Comparison of ENCODE assay signal across 11 cellular contexts in the genomic region with DNA sequence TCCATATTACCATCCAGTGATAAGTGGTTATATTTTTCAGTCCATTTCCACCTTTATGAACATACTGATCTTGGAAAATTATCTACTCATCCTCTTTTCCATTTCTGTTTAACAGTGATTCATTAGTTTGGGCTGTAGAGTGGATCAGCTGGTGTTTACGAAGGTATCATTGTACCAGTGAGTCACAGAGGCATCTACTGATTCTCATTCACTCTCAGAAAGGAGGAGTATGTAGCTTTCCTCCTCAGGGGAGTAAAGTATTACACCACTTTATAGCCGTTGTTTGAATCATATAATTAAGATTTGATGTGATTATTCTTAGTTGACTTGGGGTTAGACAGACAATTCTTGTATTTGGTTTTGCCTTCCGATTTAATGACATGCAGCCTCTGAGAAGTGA.
DNase-seq lines count a peak whose midpoint lies in the region; ATAC-seq and TF ChIP-seq lines count a peak whose summit lies in the region.
"Had no signal": no experiment of that assay in that cellular context is flagged by ENCODE, and none has a peak within 500 bp of the region (broad histone marks: within the 10 kb centered on the region; RNA-seq: fewer than 3 reads in every experiment).

No MANE protein-coding gene starts in this region.

- no peak overlapping the region for H3K4me3 Mint-ChIP-seq in stimulated activated memory B cell treated with anti-CD40 and anti-IgM and Interleukin-4, amounts not matched to agents 10 μg/mL and 1 μg/mL and 100 μg/mL, for 72 hours

- TF ChIP-seq CTCF in RWPE1 (conservative IDR thresholded peaks at IDR 0.05; ENCODE audit: low read depth) (no peak), fibroblast of the aortic adventitia (IDR thresholded peaks at IDR 0.05; ENCODE audit: insufficient read depth, low read length) (no peak), tibial artery (IDR thresholded peaks at IDR 0.05) (no peak)

- H3K27ac Mint-ChIP-seq in stimulated activated memory B cell treated with anti-CD40 and anti-IgM and Interleukin-4, amounts not matched to agents 10 μg/mL and 1 μg/mL and 100 μg/mL, for 72 hours, result peak overlapping the region; percentile 27

- CTCF ChIA-PET in RWPE1 (lab: Yijun Ruan, JAX), result interaction anchor here (1.4 kb wide), 1 partner anchor 14 kb away, joined by 4 read pairs; no protein-coding TSS in a partner anchor

- no peak overlapping the region for H3K27ac ChIP-seq in RWPE1
- no peak overlapping the region for H3K27ac ChIP-seq in tibial artery
- H3K27ac ChIP-seq: upper lobe of left lung had no signal

- intact Hi-C loops in tibial artery (cut with DNase I; ENCODE audit: low total_unique reads), result no loop called here

- peaks cover 0 to 6% (median 0%) of the 10 kb centered on the region in 3 donors for H3K36me3 ChIP-seq in tibial artery
- H3K36me3 ChIP-seq: upper lobe of left lung had no signal

- H3K4me1 ChIP-seq in tibial artery, result no peaks in the 10 kb centered on the region
- H3K4me1 ChIP-seq: upper lobe of left lung had no signal

- H3K4me1 Mint-ChIP-seq in stimulated activated memory B cell treated with anti-CD40 and anti-IgM and Interleukin-4, amounts not matched to agents 10 μg/mL and 1 μg/mL and 100 μg/mL, for 72 hours, result peaks cover 49% of the 10 kb centered on the region

- no peaks in the 10 kb centered on the region for H3K9me3 ChIP-seq in tibial artery
- H3K9me3 ChIP-seq: upper lobe of left lung had no signal

- DNase-seq in NCI-H2196 (lab: John Stamatoyannopoulos, UW; ENCODE audit: unreplicated experiment) (peak; percentile 4), NCI-H2196 treated with DMSO at 0.1 percent for 48 hours (lab: John Stamatoyannopoulos, UW; ENCODE audit: unreplicated experiment) (no peak), RWPE1 (ENCODE audit: low spot score) (peak; percentile 72), fibroblast of the aortic adventitia (ENCODE audit: low read depth) (peak; percentile 33), tibial artery (no peak), NCI-H187 treated with DMSO at 0.1 percent for 48 hours (lab: John Stamatoyannopoulos, UW) (no peak)
- DNase-seq: activated T-cell treated with anti-CD3 and anti-CD28 coated beads for 4 hours, KBM-7, upper lobe of left lung had no signal

- H3K9me3 Mint-ChIP-seq in stimulated activated memory B cell treated with anti-CD40 and anti-IgM and Interleukin-4, amounts not matched to agents 10 μg/mL and 1 μg/mL and 100 μg/mL, for 72 hours, result no peaks in the 10 kb centered on the region

- H3K36me3 Mint-ChIP-seq in stimulated activated memory B cell treated with anti-CD40 and anti-IgM and Interleukin-4, amounts not matched to agents 10 μg/mL and 1 μg/mL and 100 μg/mL, for 72 hours, result peaks cover 6% of the 10 kb centered on the region

- no peaks in the 10 kb centered on the region for H3K27me3 Mint-ChIP-seq in stimulated activated memory B cell treated with anti-CD40 and anti-IgM and Interleukin-4, amounts not matched to agents 10 μg/mL and 1 μg/mL and 100 μg/mL, for 72 hours

- no peaks in the 10 kb centered on the region for H3K27me3 ChIP-seq in tibial artery
- H3K27me3 ChIP-seq: upper lobe of left lung had no signal

- H3K4me3 ChIP-seq in fibroblast of the aortic adventitia (ENCODE audit: low read depth, low read length) (no peak overlapping the region), tibial artery (no peak overlapping the region)
- H3K4me3 ChIP-seq: upper lobe of left lung had no signal

- POLR2A ChIA-PET in RWPE1 (lab: Yijun Ruan, JAX; ENCODE audit: low non-redundant PET), result no interaction called here

- ATAC-seq in stimulated activated memory B cell treated with anti-CD40 and anti-IgM and Interleukin-4, amounts not matched to agents 10 μg/mL and 1 μg/mL and 100 μg/mL, for 72 hours, result no peak
- no peak for ATAC-seq in HG03460 (IDR thresholded peaks at IDR 0.05; ENCODE audit: unreplicated experiment)

Comparison
In these comparisons a context has a peak if more than half of its experiments do, and no peak if none do; other contexts are left out.
1. DNase-seq: peak in NCI-H2196 (single experiment), RWPE1 (single experiment) and fibroblast of the aortic adventitia (single experiment); none in NCI-H2196 treated with DMSO at 0.1 percent for 48 hours (single experiment), tibial artery (0 of 2) and NCI-H187 treated with DMSO at 0.1 percent for 48 hours (single experiment).